8 cellular contexts compared by ENCODE assay signal in the genomic region with DNA sequence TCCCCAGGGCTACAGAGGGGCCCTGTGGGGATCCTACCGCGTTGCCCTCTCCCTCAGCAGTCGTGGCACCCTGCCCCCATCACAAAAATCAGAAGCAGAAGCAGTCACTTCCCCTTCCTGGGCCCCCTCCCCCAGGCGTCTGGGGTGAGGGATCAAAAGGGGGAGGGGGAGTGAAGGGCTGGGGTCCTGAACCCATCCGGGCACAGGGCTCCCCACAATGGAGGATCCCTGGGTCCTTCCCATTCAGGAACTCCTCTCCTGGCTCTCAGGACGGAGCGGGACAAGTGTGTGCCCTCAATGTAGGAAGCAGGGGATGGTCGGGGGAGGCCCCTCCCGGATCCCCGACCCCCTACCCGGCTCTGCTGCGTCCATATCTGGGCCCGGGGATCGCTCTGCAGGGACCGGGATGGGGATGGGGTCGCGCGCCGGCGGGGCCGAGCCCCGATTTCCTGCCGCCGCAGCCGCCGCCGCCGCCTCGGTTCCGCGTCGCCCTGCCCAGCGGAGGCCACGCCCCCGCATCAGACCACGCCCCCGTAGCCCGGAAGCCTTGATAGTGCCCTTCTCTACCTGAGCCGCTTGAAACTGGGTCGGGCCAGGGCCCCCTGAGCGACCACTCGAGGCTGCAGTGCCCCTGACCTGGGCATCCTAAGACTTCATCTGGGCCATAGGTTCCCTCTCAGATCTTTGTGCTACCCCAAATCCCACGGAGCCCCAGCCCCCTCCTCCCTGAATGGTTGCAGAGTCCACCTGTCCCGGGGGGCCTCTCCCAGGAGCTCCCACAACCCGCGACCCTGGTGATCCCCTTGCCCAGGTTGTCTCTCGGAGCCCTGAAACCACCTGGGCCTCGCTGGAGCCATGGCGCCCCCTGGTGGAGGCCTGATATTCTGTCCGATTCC. TPM values are rescaled to one million over a fixed set of nuclear protein-coding genes. Genes with fewer than 3 reads are reported as not detected.
DNase-seq lines count a peak whose midpoint lies in the region; ATAC-seq and TF ChIP-seq lines count a peak whose summit lies in the region.

A gene with protein sequence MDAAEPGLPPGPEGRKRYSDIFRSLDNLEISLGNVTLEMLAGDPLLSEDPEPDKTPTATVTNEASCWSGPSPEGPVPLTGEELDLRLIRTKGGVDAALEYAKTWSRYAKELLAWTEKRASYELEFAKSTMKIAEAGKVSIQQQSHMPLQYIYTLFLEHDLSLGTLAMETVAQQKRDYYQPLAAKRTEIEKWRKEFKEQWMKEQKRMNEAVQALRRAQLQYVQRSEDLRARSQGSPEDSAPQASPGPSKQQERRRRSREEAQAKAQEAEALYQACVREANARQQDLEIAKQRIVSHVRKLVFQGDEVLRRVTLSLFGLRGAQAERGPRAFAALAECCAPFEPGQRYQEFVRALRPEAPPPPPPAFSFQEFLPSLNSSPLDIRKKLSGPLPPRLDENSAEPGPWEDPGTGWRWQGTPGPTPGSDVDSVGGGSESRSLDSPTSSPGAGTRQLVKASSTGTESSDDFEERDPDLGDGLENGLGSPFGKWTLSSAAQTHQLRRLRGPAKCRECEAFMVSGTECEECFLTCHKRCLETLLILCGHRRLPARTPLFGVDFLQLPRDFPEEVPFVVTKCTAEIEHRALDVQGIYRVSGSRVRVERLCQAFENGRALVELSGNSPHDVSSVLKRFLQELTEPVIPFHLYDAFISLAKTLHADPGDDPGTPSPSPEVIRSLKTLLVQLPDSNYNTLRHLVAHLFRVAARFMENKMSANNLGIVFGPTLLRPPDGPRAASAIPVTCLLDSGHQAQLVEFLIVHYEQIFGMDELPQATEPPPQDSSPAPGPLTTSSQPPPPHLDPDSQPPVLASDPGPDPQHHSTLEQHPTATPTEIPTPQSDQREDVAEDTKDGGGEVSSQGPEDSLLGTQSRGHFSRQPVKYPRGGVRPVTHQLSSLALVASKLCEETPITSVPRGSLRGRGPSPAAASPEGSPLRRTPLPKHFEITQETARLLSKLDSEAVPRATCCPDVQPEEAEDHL (minus strand): TSS at position 500 of the 896 bp plus-strand sequence. CDS start 128 bp downstream, at position 372.

- H3K9me3 Mint-ChIP-seq in activated CD8-positive, alpha-beta T cell treated with anti-CD3 and anti-CD28 coated beads for 36 hours: no peaks in the 10 kb centered on the region

- H3K23ac ChIP-seq in mesendoderm (ENCODE audit: low read length): peak within 1 kb of the TSS; percentile 29

- DNase-seq in AG08396 (ENCODE audit: low spot score) (peak; percentile 93), NCI-H82 treated with DMSO at 0.1 percent for 48 hours (lab: John Stamatoyannopoulos, UW; ENCODE audit: unreplicated experiment) (peak; percentile 56), mesendoderm (peak; percentile 87)
- peak; percentile 93 for DNase-seq in activated CD8-positive, alpha-beta T cell treated with anti-CD3 and anti-CD28 coated beads for 36 hours
- DNase-seq in effector memory CD4-positive, alpha-beta T cell: peak; percentile 75 to 84 (median 83)
- DNase-seq in stimulated activated CD8-positive, alpha-beta memory T cell treated with anti-CD3 and anti-CD28 coated beads, Interleukin-15, amount 100 ng/mL, for 4 hours (ENCODE audit: low read depth in 2 of 2): peak; percentile 70 to 72

- CTCF ChIA-PET in activated CD8-positive, alpha-beta T cell treated with anti-CD3 and anti-CD28 coated beads for 36 hours (lab: Charles Lee): interaction anchor here (0.7 to 2.5 kb wide), 27 partner anchors 8 to 326 kb away, joined by 3 to 51 read pairs (median 4); a partner anchor contains a TSS

- no peak within 1 kb of the TSS for H4K8ac ChIP-seq in mesendoderm (ENCODE audit: low read depth, low read length)

- H3K36me3 ChIP-seq in effector memory CD4-positive, alpha-beta T cell (ENCODE audit: control insufficient read depth, insufficient read depth, low read length): peaks cover 48% of the 10 kb centered on the region
- H3K36me3 ChIP-seq in mesendoderm (ENCODE audit: control insufficient read depth, insufficient read depth, low read length): peaks cover 9% of the 10 kb centered on the region

- peak within 1 kb of the TSS; percentile 0 for H3K4ac ChIP-seq in mesendoderm (ENCODE audit: low read depth, low read length)

- H2AK5ac ChIP-seq in mesendoderm (ENCODE audit: low read length): no peak within 1 kb of the TSS

- POLR2A ChIA-PET in activated CD8-positive, alpha-beta T cell treated with anti-CD3 and anti-CD28 coated beads for 36 hours (lab: Charles Lee): interaction anchor here (0.6 to 2.7 kb wide), 12 partner anchors 12 to 153 kb away, joined by 3 to 15 read pairs (median 3); a partner anchor contains a TSS

- peak within 1 kb of the TSS; percentile 86 for H3K4me3 ChIP-seq in effector memory CD4-positive, alpha-beta T cell (ENCODE audit: insufficient read depth, low read depth, low read length, poor library complexity, severe bottlenecking)
- peak within 1 kb of the TSS; percentile 71 for H3K4me3 ChIP-seq in mesendoderm (ENCODE audit: low read length)

- H3K27ac ChIP-seq in effector memory CD4-positive, alpha-beta T cell (ENCODE audit: insufficient read depth, low read length, poor library complexity, severe bottlenecking): peak within 1 kb of the TSS; percentile 93
- peak within 1 kb of the TSS; percentile 87 for H3K27ac ChIP-seq in mesendoderm (ENCODE audit: low read depth, low read length)

- no peak within 1 kb of the TSS for H2BK15ac ChIP-seq in mesendoderm (replicated peaks; ENCODE audit: low read depth)

- H3K9ac ChIP-seq in mesendoderm (ENCODE audit: low read length): peak within 1 kb of the TSS; percentile 91

- H3K9me3 ChIP-seq in effector memory CD4-positive, alpha-beta T cell (ENCODE audit: control insufficient read depth, low read length): no peaks in the 10 kb centered on the region

- H3K56ac ChIP-seq in mesendoderm (ENCODE audit: low read length): peak within 1 kb of the TSS; percentile 96

- H3K4me1 ChIP-seq in effector memory CD4-positive, alpha-beta T cell (ENCODE audit: control insufficient read depth, insufficient read depth, low read length, poor library complexity, severe bottlenecking): peaks cover 14% of the 10 kb centered on the region
- no peaks in the 10 kb centered on the region for H3K4me1 ChIP-seq in mesendoderm (ENCODE audit: control insufficient read depth, low read depth, low read length)

- H3K79me1 ChIP-seq in mesendoderm (ENCODE audit: low read length): no peaks in the 10 kb centered on the region

- H3K4me3 Mint-ChIP-seq in activated CD8-positive, alpha-beta T cell treated with anti-CD3 and anti-CD28 coated beads for 36 hours: peak within 1 kb of the TSS; percentile 96

- peak; percentile 46 for ATAC-seq in GM18873 (IDR thresholded peaks at IDR 0.05; ENCODE audit: low FRiP score, unreplicated experiment)
- ATAC-seq in HG03159 (IDR thresholded peaks at IDR 0.05; ENCODE audit: unreplicated experiment): peak; percentile 73
- peak; percentile 88 for ATAC-seq in activated CD8-positive, alpha-beta T cell treated with anti-CD3 and anti-CD28 coated beads for 36 hours

- peaks cover 9% of the 10 kb centered on the region for H3K4me1 Mint-ChIP-seq in activated CD8-positive, alpha-beta T cell treated with anti-CD3 and anti-CD28 coated beads for 36 hours (ENCODE audit: low read depth)

- intact Hi-C loops in activated CD8-positive, alpha-beta T cell treated with anti-CD3 and anti-CD28 coated beads for 36 hours (cut with micrococcal nuclease): loop anchor here (2.0 to 5.0 kb wide), 2 partner anchors 46 to 111 kb away; no protein-coding TSS in a partner anchor

- no peaks in the 10 kb centered on the region for H3K79me2 ChIP-seq in mesendoderm (ENCODE audit: control insufficient read depth, insufficient read depth, low read length)

- H2BK5ac ChIP-seq in mesendoderm (ENCODE audit: low read length): no peak within 1 kb of the TSS

- peak; percentile 90 for TF ChIP-seq CTCF in activated CD8-positive, alpha-beta T cell treated with anti-CD3 and anti-CD28 coated beads for 36 hours (IDR thresholded peaks at IDR 0.05)

- H3K27me3 Mint-ChIP-seq in activated CD8-positive, alpha-beta T cell treated with anti-CD3 and anti-CD28 coated beads for 36 hours: no peaks in the 10 kb centered on the region

- no peaks in the 10 kb centered on the region for H3K27me3 ChIP-seq in effector memory CD4-positive, alpha-beta T cell (replicated peaks; ENCODE audit: control insufficient read depth, insufficient read depth, low read length, poor library complexity, severe bottlenecking)
- H3K27me3 ChIP-seq in mesendoderm (ENCODE audit: insufficient read depth, low read length, poor library complexity): no peaks in the 10 kb centered on the region

- no CpG with 5 or more reads among the region's 50 CpGs for WGBS in mesendoderm (ENCODE audit: extremely low coverage, insufficient coverage, low lambda C conversion rate)

- H3K36me3 Mint-ChIP-seq in activated CD8-positive, alpha-beta T cell treated with anti-CD3 and anti-CD28 coated beads for 36 hours (ENCODE audit: low read depth): peaks cover 30% of the 10 kb centered on the region

- no peak within 1 kb of the TSS for H2BK120ac ChIP-seq in mesendoderm (ENCODE audit: low read depth, low read length)

- H4K5ac ChIP-seq in mesendoderm (ENCODE audit: low read length): no peak within 1 kb of the TSS

- peak within 1 kb of the TSS; percentile 98 for H3K27ac Mint-ChIP-seq in activated CD8-positive, alpha-beta T cell treated with anti-CD3 and anti-CD28 coated beads for 36 hours

- peak within 1 kb of the TSS; percentile 10 for H3K18ac ChIP-seq in mesendoderm (ENCODE audit: low read length)

- H3K4me2 ChIP-seq in mesendoderm (ENCODE audit: low read length): peak within 1 kb of the TSS; percentile 84

RNA-seq across cellular contexts. Expression of the gene that starts here (rescaled TPM):
- 10 to 100 TPM; 57.3 to 59.9 TPM for total RNA-seq in activated CD8-positive, alpha-beta T cell treated with anti-CD3 and anti-CD28 coated beads for 36 hours
- 10.4 TPM for polyA plus RNA-seq in mesendoderm (2013, experiment 1 of 2)
- polyA plus RNA-seq in mesendoderm (2013, experiment 2 of 2): 10.4 TPM

Comparison
In these comparisons a context has a peak if more than half of its experiments do, and no peak if none do; other contexts are left out.
1. Peak in every context shown above with its lines: DNase-seq, ATAC-seq, H3K4me3 ChIP-seq and H3K27ac ChIP-seq.